In genomic region chr9:73038089-73038509, GRCh38 we compare ENCODE assay signal across 13 cellular contexts.
DNase-seq lines count a peak whose midpoint lies in the region; ATAC-seq, FAIRE-seq and TF ChIP-seq lines count a peak whose summit lies in the region.
"Had no signal": no experiment of that assay in that cellular context is flagged by ENCODE, and none has a peak within 500 bp of the region (broad histone marks: within the 10 kb centered on the region; RNA-seq: fewer than 3 reads in every experiment).

No MANE protein-coding gene starts in this region.

- intact Hi-C loops in dorsolateral prefrontal cortex (cut with DNase I): no loop called here

- H3K9me3 ChIP-seq in mucosa of rectum (ENCODE audit: control insufficient read depth in 2 of 2, low read length in 2 of 2): no peaks in the 10 kb centered on the region
- H3K9me3 ChIP-seq: adrenal gland had no signal

- H3K27me3 ChIP-seq in dorsolateral prefrontal cortex (no peaks in the 10 kb centered on the region), mucosa of rectum (ENCODE audit: control insufficient read depth in 2 of 2, insufficient read depth in 2 of 2, low read length in 2 of 2) (no peaks in the 10 kb centered on the region), foreskin keratinocyte (peaks cover 55% of the 10 kb centered on the region)
- H3K27me3 ChIP-seq: adrenal gland had no signal

- no peak for FAIRE-seq in H54 (lab: Jason Lieb, UNC)
- FAIRE-seq: frontal cortex had no signal

- in situ Hi-C loops in G401 (cut with HindIII; ENCODE audit: low sequenced_read_pairs): no loop called here

- no peak for TF ChIP-seq POLR2A in H54 (IDR thresholded peaks at IDR 0.05; ENCODE audit: low read depth, low read length)

- ATAC-seq in foreskin keratinocyte (no peak), SK-N-SH treated with all-trans-retinoic acid at 6 μM for 48 hours (no peak)

- H3K27ac ChIP-seq in dorsolateral prefrontal cortex: peak overlapping the region in 41 of 59 donors; percentile 3 to 81 (median 54)
- H3K27ac ChIP-seq in mucosa of rectum (ENCODE audit: low read depth in 2 of 2, low read length in 2 of 2): peak overlapping the region; percentile 35 to 69
- peak overlapping the region; percentile 40 for H3K27ac ChIP-seq in temporal lobe (ENCODE audit: low read depth, low read length)
- no peak overlapping the region for H3K27ac ChIP-seq in foreskin keratinocyte

- TF ChIP-seq CTCF in dorsolateral prefrontal cortex (IDR thresholded peaks at IDR 0.05 in 54 of 56, conservative IDR thresholded peaks at IDR 0.05 in 2 of 56; ENCODE audit: low read depth in 1 of 56, partially characterized antibody in 56 of 56) (no peak), foreskin keratinocyte (conservative IDR thresholded peaks at IDR 0.05) (no peak)

- H3K9ac ChIP-seq in mucosa of rectum (ENCODE audit: low read depth in 1 of 2, low read length in 2 of 2): no peak overlapping the region

- H3K4me1 ChIP-seq in mucosa of rectum (ENCODE audit: control insufficient read depth in 2 of 2, insufficient read depth in 2 of 2, low read length in 2 of 2) (no peaks in the 10 kb centered on the region), foreskin keratinocyte (peaks cover 3% of the 10 kb centered on the region)
- H3K4me1 ChIP-seq: adrenal gland had no signal

- H3K36me3 ChIP-seq in mucosa of rectum (ENCODE audit: control insufficient read depth in 2 of 2, insufficient read depth in 2 of 2, low read length in 2 of 2): no peaks in the 10 kb centered on the region
- H3K36me3 ChIP-seq: adrenal gland had no signal

- DNase-seq in NCI-H69 (lab: John Stamatoyannopoulos, UW): peak; percentile 90
- DNase-seq in dorsolateral prefrontal cortex: no peak
- DNase-seq in foreskin keratinocyte: no peak
- DNase-seq in H54 (ENCODE audit: insufficient read length, low spot score): no peak
- DNase-seq in G401 (ENCODE audit: low spot score): no peak
- DNase-seq: activated T-cell treated with anti-CD3 and anti-CD28 coated beads, Interleukin-2, amount 50 U/mL, for 48 hours; DND-41; NCI-H2107 had no signal

- H3K4me3 ChIP-seq in dorsolateral prefrontal cortex (peak overlapping the region in 10 of 59 donors; percentile 8 to 33 (median 16)), mucosa of rectum (ENCODE audit: low read length in 2 of 2) (no peak overlapping the region)
- H3K4me3 ChIP-seq: adrenal gland had no signal

TF ChIP-seq in SK-N-SH treated with all-trans-retinoic acid at 6 μM for 48 hours, 23 proteins besides CTCF, POLR2A, EP300 and RAD21:
- no peak for TF ChIP-seq ZC3H10 (CRISPR knock-in tag; IDR thresholded peaks at IDR 0.05)
- no peak for TF ChIP-seq TSHZ2 (CRISPR knock-in tag; IDR thresholded peaks at IDR 0.05)
- no peak for TF ChIP-seq BACH2 (CRISPR knock-in tag; IDR thresholded peaks at IDR 0.05; ENCODE audit: borderline replicate concordance)
- no peak for TF ChIP-seq ARNTL (CRISPR knock-in tag; IDR thresholded peaks at IDR 0.05; ENCODE audit: borderline replicate concordance, low read depth)
- TF ChIP-seq GLIS3 (CRISPR knock-in tag; IDR thresholded peaks at IDR 0.05): no peak
- no peak for TF ChIP-seq ZNF565 (CRISPR knock-in tag; conservative IDR thresholded peaks at IDR 0.05; ENCODE audit: low read depth)
- TF ChIP-seq TCF4 (CRISPR knock-in tag; IDR thresholded peaks at IDR 0.05; ENCODE audit: borderline replicate concordance): no peak
- TF ChIP-seq OSR1 (CRISPR knock-in tag; IDR thresholded peaks at IDR 0.05): no peak
- no peak for TF ChIP-seq POU6F1 (CRISPR knock-in tag; IDR thresholded peaks at IDR 0.05; ENCODE audit: borderline replicate concordance, low read depth)
- no peak for TF ChIP-seq TOX (CRISPR knock-in tag; IDR thresholded peaks at IDR 0.05; ENCODE audit: borderline replicate concordance)
